In genomic region chr19:16119075-16119857, GRCh38 we compare ENCODE assay signal across 13 cellular contexts. TPM values are rescaled to one million over a fixed set of nuclear protein-coding genes. Genes with fewer than 3 reads are reported as not detected.
A peak's percentile ranks its signal among the peaks of the same experiment; 100 is the strongest.
DNase-seq lines count a peak whose midpoint lies in the region; ATAC-seq and TF ChIP-seq lines count a peak whose summit lies in the region.
"Not testable (repeated sequence)": the region's sequence is repeated elsewhere in the genome, so short reads cannot be mapped to it uniquely, and the experiment has no call there.
"Had no signal": no experiment of that assay in that cellular context is flagged by ENCODE, and none has a peak within 500 bp of the region (broad histone marks: within the 10 kb centered on the region; RNA-seq: fewer than 3 reads in every experiment).

No MANE protein-coding gene starts in this region.

- CTCF ChIA-PET in activated CD4-positive, alpha-beta T cell treated with anti-CD3 and anti-CD28 coated beads, Interleukin-2, amount 10 ng/mL, durations not matched to agents 7 days and 5 days (lab: Charles Lee) = interaction anchor here (1.4 to 2.2 kb wide), 4 partner anchors 8 to 33 kb away, joined by 3 to 9 read pairs (median 6); no protein-coding TSS in a partner anchor

- not testable (repeated sequence) for H3K9me3 ChIP-seq in BLaER1 treated with 17β-estradiol and CSF1 and Interleukin-3, amounts not matched to agents 10 nM and 100 nM (replicated peaks in 1 of 11); OCI-LY1 (ENCODE audit: low read length); right lobe of liver

- H2AFZ ChIP-seq in OCI-LY1 (ENCODE audit: low read length) = not testable (repeated sequence)

- H3K4me3 ChIP-seq in BLaER1 treated with 17β-estradiol and CSF1 and Interleukin-3, amounts not matched to agents 10 nM and 100 nM = peak overlapping the region; percentile 0 to 40 (median 20); a peak in 11 of 20 replicates
- peak overlapping the region; percentile 20 for H3K4me3 ChIP-seq in OCI-LY1 (ENCODE audit: low read depth, low read length, poor library complexity, severe bottlenecking)
- H3K4me3 ChIP-seq in right lobe of liver = not testable (repeated sequence)

- TF ChIP-seq POLR2A in right lobe of liver (IDR thresholded peaks at IDR 0.05) = not testable (repeated sequence)

- POLR2A ChIA-PET in activated CD4-positive, alpha-beta T cell treated with anti-CD3 and anti-CD28 coated beads, Interleukin-2, amount 10 ng/mL, durations not matched to agents 7 days and 5 days (lab: Charles Lee) = interaction anchor here (0.6 kb wide), 1 partner anchor 29 kb away, joined by 3 read pairs; no protein-coding TSS in a partner anchor

- peaks cover 58% of the 10 kb centered on the region for H3K36me3 Mint-ChIP-seq in activated CD4-positive, alpha-beta T cell treated with anti-CD3 and anti-CD28 coated beads, Interleukin-2, amount 10 ng/mL, durations not matched to agents 7 days and 5 days (ENCODE audit: low read depth)
- peaks cover 39% of the 10 kb centered on the region for H3K36me3 Mint-ChIP-seq in activated naive CD8-positive, alpha-beta T cell treated with anti-CD3 and anti-CD28 coated beads for 36 hours

- intact Hi-C loops in right lobe of liver (cut with DNase I) = not testable (repeated sequence)

- peaks cover 69 to 100% (median 92%) of the 10 kb centered on the region in 10 experiments for H3K4me1 ChIP-seq in BLaER1 treated with 17β-estradiol and CSF1 and Interleukin-3, amounts not matched to agents 10 nM and 100 nM
- peaks cover 52% of the 10 kb centered on the region for H3K4me1 ChIP-seq in OCI-LY1 (ENCODE audit: insufficient read depth, low read length, severe bottlenecking)
- H3K4me1 ChIP-seq in right lobe of liver = peaks cover 0 to 36% (median 16%) of the 10 kb centered on the region in 4 donors

- peak overlapping the region; percentile 71 to 96 (median 89) for H3K27ac ChIP-seq in BLaER1 treated with 17β-estradiol and CSF1 and Interleukin-3, amounts not matched to agents 10 nM and 100 nM
- H3K27ac ChIP-seq in OCI-LY1 (ENCODE audit: low read depth, low read length, poor library complexity, severe bottlenecking) = peak overlapping the region; percentile 97
- H3K27ac ChIP-seq in right lobe of liver = peak overlapping the region; percentile 77 to 97 (median 84)

- peak; percentile 69 for DNase-seq in activated CD4-positive, alpha-beta T cell treated with anti-CD3 and anti-CD28 coated beads, Interleukin-2, amount 10 ng/mL, durations not matched to agents 7 days and 5 days
- DNase-seq in activated naive CD8-positive, alpha-beta T cell treated with anti-CD3 and anti-CD28 coated beads for 36 hours = peak; percentile 36
- peak in 1 of 3 donors; percentile 82 for DNase-seq in right lobe of liver
- peak; percentile 44 for DNase-seq in stimulated activated CD4-positive, alpha-beta T cell treated with anti-CD3 and anti-CD28 coated beads, Interleukin-1b, Interleukin-23, amount 100 ng/mL, for 48 hours

- not testable (repeated sequence) for H3K79me2 ChIP-seq in OCI-LY1 (ENCODE audit: insufficient read depth, low read length)

- H3K4me2 ChIP-seq in BLaER1 treated with 17β-estradiol and CSF1 and Interleukin-3, amounts not matched to agents 10 nM and 100 nM = peak overlapping the region; percentile 84 to 100 (median 92)
- H3K4me2 ChIP-seq in OCI-LY1 (ENCODE audit: low read length) = peak overlapping the region; percentile 57; the same call in 1 of the 2 replicates

- H3K9me2 ChIP-seq in OCI-LY1 (ENCODE audit: low read depth, low read length) = not testable (repeated sequence)

- ATAC-seq in GM18511 (IDR thresholded peaks at IDR 0.05; ENCODE audit: unreplicated experiment) (peak; percentile 25), HG03135 (IDR thresholded peaks at IDR 0.05; ENCODE audit: unreplicated experiment) (peak; percentile 3), right lobe of liver (peak; percentile 79 to 87 (median 84))

- 80% methylated on average over 19 of the region's 19 CpGs for WGBS in right lobe of liver (ENCODE audit: insufficient coverage, low coverage, low lambda C conversion rate, missing lambda C conversion rate)

- not testable (repeated sequence) for H3F3A ChIP-seq in OCI-LY1 (ENCODE audit: insufficient read depth, low read length)

- H3K4me1 Mint-ChIP-seq in activated CD4-positive, alpha-beta T cell treated with anti-CD3 and anti-CD28 coated beads, Interleukin-2, amount 10 ng/mL, durations not matched to agents 7 days and 5 days = peaks cover 55% of the 10 kb centered on the region
- H3K4me1 Mint-ChIP-seq in activated naive CD8-positive, alpha-beta T cell treated with anti-CD3 and anti-CD28 coated beads for 36 hours = peaks cover 43% of the 10 kb centered on the region

- peak overlapping the region; percentile 90 for H3K27ac Mint-ChIP-seq in activated CD4-positive, alpha-beta T cell treated with anti-CD3 and anti-CD28 coated beads, Interleukin-2, amount 10 ng/mL, durations not matched to agents 7 days and 5 days
- peak overlapping the region; percentile 87 for H3K27ac Mint-ChIP-seq in activated naive CD8-positive, alpha-beta T cell treated with anti-CD3 and anti-CD28 coated beads for 36 hours

- not testable (repeated sequence) for H3K27me3 Mint-ChIP-seq in activated CD4-positive, alpha-beta T cell treated with anti-CD3 and anti-CD28 coated beads, Interleukin-2, amount 10 ng/mL, durations not matched to agents 7 days and 5 days; activated naive CD8-positive, alpha-beta T cell treated with anti-CD3 and anti-CD28 coated beads for 36 hours

- peaks cover 0 to 58% (median 8%) of the 10 kb centered on the region in 11 experiments; a peak in 8 of 22 replicates for H4K20me1 ChIP-seq in BLaER1 treated with 17β-estradiol and CSF1 and Interleukin-3, amounts not matched to agents 10 nM and 100 nM
- H4K20me1 ChIP-seq in OCI-LY1 (ENCODE audit: insufficient read depth, low read length) = not testable (repeated sequence)

- TF ChIP-seq CTCF in OCI-LY1 (IDR thresholded peaks at IDR 0.05; ENCODE audit: low read length); right lobe of liver (IDR thresholded peaks at IDR 0.05): not testable (repeated sequence)

- not testable (repeated sequence) for H3K27me3 ChIP-seq in BLaER1 treated with 17β-estradiol and CSF1 and Interleukin-3, amounts not matched to agents 10 nM and 100 nM; OCI-LY1 (ENCODE audit: insufficient read depth, low read length); right lobe of liver

- peak overlapping the region; percentile 65 to 84 (median 72); a peak in 21 of 22 replicates for H3K9ac ChIP-seq in BLaER1 treated with 17β-estradiol and CSF1 and Interleukin-3, amounts not matched to agents 10 nM and 100 nM
- H3K9ac ChIP-seq in OCI-LY1 (ENCODE audit: low read length) = peak overlapping the region; percentile 47; the same call in 1 of the 2 replicates

- peak overlapping the region; percentile 43 for H3K4me3 Mint-ChIP-seq in activated CD4-positive, alpha-beta T cell treated with anti-CD3 and anti-CD28 coated beads, Interleukin-2, amount 10 ng/mL, durations not matched to agents 7 days and 5 days
- H3K4me3 Mint-ChIP-seq in activated naive CD8-positive, alpha-beta T cell treated with anti-CD3 and anti-CD28 coated beads for 36 hours = not testable (repeated sequence)

- not testable (repeated sequence) for H3K9me3 Mint-ChIP-seq in activated CD4-positive, alpha-beta T cell treated with anti-CD3 and anti-CD28 coated beads, Interleukin-2, amount 10 ng/mL, durations not matched to agents 7 days and 5 days; activated naive CD8-positive, alpha-beta T cell treated with anti-CD3 and anti-CD28 coated beads for 36 hours

- H3K36me3 ChIP-seq in BLaER1 treated with 17β-estradiol and CSF1 and Interleukin-3, amounts not matched to agents 10 nM and 100 nM = peaks cover 52 to 82% (median 71%) of the 10 kb centered on the region in 11 experiments
- peaks cover 60% of the 10 kb centered on the region for H3K36me3 ChIP-seq in OCI-LY1 (ENCODE audit: insufficient read depth, low read length)
- H3K36me3 ChIP-seq in right lobe of liver = peaks cover 14 to 42% (median 24%) of the 10 kb centered on the region in 4 donors

RNA-seq across cellular contexts. Expression of gene RAB8A, which starts 7.6 kb away (rescaled TPM):
- total RNA-seq in activated CD4-positive, alpha-beta T cell treated with anti-CD3 and anti-CD28 coated beads, Interleukin-2, amount 10 ng/mL, durations not matched to agents 7 days and 5 days = 100 to 1,000 TPM; 167 to 175 TPM
- 100 to 1,000 TPM; 168 to 169 TPM for total RNA-seq in activated naive CD8-positive, alpha-beta T cell treated with anti-CD3 and anti-CD28 coated beads for 36 hours
- 10 to 100 TPM; 59.5 to 88.4 (median 72.5) TPM for total RNA-seq in right lobe of liver

RNA-seq across cellular contexts. Expression of gene HSH2D, which starts 24.2 kb away (rescaled TPM):
- total RNA-seq in activated CD4-positive, alpha-beta T cell treated with anti-CD3 and anti-CD28 coated beads, Interleukin-2, amount 10 ng/mL, durations not matched to agents 7 days and 5 days = 10 to 100 TPM; 70.7 to 76.9 TPM
- total RNA-seq in activated naive CD8-positive, alpha-beta T cell treated with anti-CD3 and anti-CD28 coated beads for 36 hours = 10 to 100 TPM; 29.6 to 29.8 TPM
- total RNA-seq in right lobe of liver = 1 to 10 TPM in 1 of 6 experiments, under 1 TPM in 5; 0.26 to 1.7 (median 0.48) TPM
- total RNA-seq: A172, ascending aorta, myocyte had no signal

RNA-seq across cellular contexts. Expression of gene TPM4, which starts 43.0 kb away (rescaled TPM):
- total RNA-seq in activated CD4-positive, alpha-beta T cell treated with anti-CD3 and anti-CD28 coated beads, Interleukin-2, amount 10 ng/mL, durations not matched to agents 7 days and 5 days = 100 to 1,000 TPM; 422 to 485 TPM
- 100 to 1,000 TPM; 203 to 204 TPM for total RNA-seq in activated naive CD8-positive, alpha-beta T cell treated with anti-CD3 and anti-CD28 coated beads for 36 hours
- 10 to 100 TPM; 13.7 to 90.2 (median 45.6) TPM for total RNA-seq in right lobe of liver

RNA-seq across cellular contexts. Expression of gene CIB3, which starts 54.1 kb away (rescaled TPM):
- not detected for total RNA-seq in activated CD4-positive, alpha-beta T cell treated with anti-CD3 and anti-CD28 coated beads, Interleukin-2, amount 10 ng/mL, durations not matched to agents 7 days and 5 days
- total RNA-seq in activated naive CD8-positive, alpha-beta T cell treated with anti-CD3 and anti-CD28 coated beads for 36 hours = not detected
- not detected for total RNA-seq in right lobe of liver
- total RNA-seq: A172, ascending aorta, myocyte, prostate gland, ureter had no signal

Comparison
In these comparisons a context has a peak if more than half of its experiments do, and no peak if none do; other contexts are left out.
1. ATAC-seq: peak in every context shown above with its lines; median percentile 84 in right lobe of liver; 25 in GM18511; 3 in HG03135.
2. RNA of gene HSH2D, which starts 24.2 kb away (total RNA-seq): 70.7 to 76.9 TPM in activated CD4-positive, alpha-beta T cell treated with anti-CD3 and anti-CD28 coated beads, Interleukin-2, amount 10 ng/mL, durations not matched to agents 7 days and 5 days and 29.6 to 29.8 TPM in activated naive CD8-positive, alpha-beta T cell treated with anti-CD3 and anti-CD28 coated beads for 36 hours; 0.26 to 1.7 TPM in right lobe of liver; every median in the first group is over 10 times any median in the second.
3. Peak in every context shown above with its lines, with median percentiles within 50 percentile points of each other: H3K27ac ChIP-seq.